In the genomic region with DNA sequence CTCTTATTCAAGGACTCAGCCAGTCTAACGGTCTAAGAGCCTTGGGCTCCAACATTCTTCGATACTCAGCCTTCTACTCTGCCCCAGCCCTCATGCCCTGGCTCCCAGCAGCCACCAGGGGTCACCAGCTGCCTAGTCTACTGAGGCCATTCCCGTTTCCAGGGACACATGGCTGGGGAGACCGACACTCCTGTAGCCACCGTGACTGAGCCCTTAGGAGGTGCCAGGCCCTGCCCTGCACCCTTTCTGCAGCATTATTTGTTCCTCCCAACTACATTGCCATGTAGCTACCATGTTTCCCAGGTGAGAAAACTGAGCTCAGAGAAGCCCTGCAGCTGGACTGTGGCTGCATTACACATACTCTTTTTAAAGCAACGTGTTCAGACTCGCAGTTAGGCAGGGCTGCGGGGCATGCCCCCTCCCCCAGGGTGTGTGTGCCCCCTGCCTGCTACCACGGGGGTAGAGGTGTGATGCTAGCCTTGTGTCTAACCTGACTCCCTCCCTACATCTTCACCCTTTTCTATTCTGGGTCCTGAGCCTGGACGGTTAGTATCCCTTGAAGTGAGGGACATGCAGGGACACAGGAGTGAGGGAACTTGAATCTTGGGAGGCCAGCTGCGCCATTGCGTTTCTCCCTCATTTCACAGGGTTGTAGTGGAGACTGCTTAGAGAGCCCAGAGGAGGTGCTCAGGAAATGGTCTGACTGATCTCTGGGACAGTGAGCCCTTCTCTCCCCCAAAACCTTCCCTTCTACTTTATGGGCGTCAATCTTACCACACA, we compare ENCODE assay signal across 8 cellular contexts. TPM values are rescaled to one million over a fixed set of nuclear protein-coding genes. Genes with fewer than 3 reads are reported as not detected.
A peak's percentile ranks its signal among the peaks of the same experiment; 100 is the strongest.
DNase-seq lines count a peak whose midpoint lies in the region; ATAC-seq and TF ChIP-seq lines count a peak whose summit lies in the region.

No MANE protein-coding gene starts in this region.

- no peak overlapping the region for H3K4me2 ChIP-seq in mesendoderm (ENCODE audit: low read length)

- H3K79me2 ChIP-seq in mesendoderm (ENCODE audit: control insufficient read depth, insufficient read depth, low read length): no peaks in the 10 kb centered on the region

- peak; percentile 27 to 63 (median 46) for DNase-seq in CD4-positive, alpha-beta T cell
- DNase-seq in NCI-H510A (lab: John Stamatoyannopoulos, UW) (peak; percentile 33), mesendoderm (peak; percentile 87)
- peak; percentile 67 to 73 for DNase-seq in activated CD4-positive, alpha-beta T cell treated with anti-CD3 and anti-CD28 coated beads, Interleukin-2, amount 50 U/mL, for 48 hours
- DNase-seq in effector memory CD8-positive, alpha-beta T cell: peak; percentile 34 to 52 (median 40)
- DNase-seq in stimulated activated naive CD8-positive, alpha-beta T cell treated with anti-CD3 and anti-CD28 coated beads, Interleukin-15, amount 100 ng/mL, for 72 hours: peak; percentile 40 to 52

- H2BK5ac ChIP-seq in mesendoderm (ENCODE audit: low read length): no peak overlapping the region

- no peak overlapping the region for H4K8ac ChIP-seq in mesendoderm (ENCODE audit: low read depth, low read length)

- no peak overlapping the region for H3K23ac ChIP-seq in mesendoderm (ENCODE audit: low read length)

- POLR2A ChIA-PET in CD4-positive, alpha-beta T cell (lab: Charles Lee): interaction anchor here (0.7 to 2.7 kb wide), 6 partner anchors 16 to 346 kb away, joined by 3 to 8 read pairs (median 4); partner anchors contain the start of gene FCHSD2

- H3K4me3 Mint-ChIP-seq in CD4-positive, alpha-beta T cell: no peak overlapping the region
- no peak overlapping the region for H3K4me3 Mint-ChIP-seq in effector memory CD8-positive, alpha-beta T cell
- no peak overlapping the region for H3K4me3 Mint-ChIP-seq in stimulated activated naive CD8-positive, alpha-beta T cell treated with anti-CD3 and anti-CD28 coated beads, Interleukin-15, amount 100 ng/mL, for 72 hours

- H2BK120ac ChIP-seq in mesendoderm (ENCODE audit: low read depth, low read length): no peak overlapping the region

- H3K9me3 ChIP-seq in CD4-positive, alpha-beta T cell (ENCODE audit: control insufficient read depth, low read length): no peaks in the 10 kb centered on the region

- H2AK5ac ChIP-seq in mesendoderm (ENCODE audit: low read length): no peak overlapping the region

- ATAC-seq in CD4-positive, alpha-beta T cell (ENCODE audit: poor library complexity): peak; percentile 80
- ATAC-seq in HG02678 (IDR thresholded peaks at IDR 0.05; ENCODE audit: unreplicated experiment) (peak; percentile 47), HG03196 (IDR thresholded peaks at IDR 0.05; ENCODE audit: unreplicated experiment) (no peak)
- ATAC-seq in effector memory CD8-positive, alpha-beta T cell (replicated peaks): peak; percentile 70
- peak; percentile 64 for ATAC-seq in stimulated activated naive CD8-positive, alpha-beta T cell treated with anti-CD3 and anti-CD28 coated beads, Interleukin-15, amount 100 ng/mL, for 72 hours

- intact Hi-C loops in CD4-positive, alpha-beta T cell (cut with DNase I, micrococcal nuclease): loop anchor here (1.0 to 5.0 kb wide), 2 partner anchors 347 to 411 kb away; no protein-coding TSS in a partner anchor

- no peaks in the 10 kb centered on the region for H3K79me1 ChIP-seq in mesendoderm (ENCODE audit: low read length)

- H4K5ac ChIP-seq in mesendoderm (ENCODE audit: low read length): no peak overlapping the region

- H3K27ac Mint-ChIP-seq in CD4-positive, alpha-beta T cell: peak overlapping the region; percentile 79
- peak overlapping the region; percentile 62 to 96 for H3K27ac Mint-ChIP-seq in effector memory CD8-positive, alpha-beta T cell
- H3K27ac Mint-ChIP-seq in stimulated activated naive CD8-positive, alpha-beta T cell treated with anti-CD3 and anti-CD28 coated beads, Interleukin-15, amount 100 ng/mL, for 72 hours: peak overlapping the region in 1 of 2 donors; percentile 27

- no peak overlapping the region for H3K4me3 ChIP-seq in mesendoderm (ENCODE audit: low read length)

- no peaks in the 10 kb centered on the region for H3K4me1 ChIP-seq in mesendoderm (ENCODE audit: control insufficient read depth, low read depth, low read length)

- H3K4ac ChIP-seq in mesendoderm (ENCODE audit: low read depth, low read length): no peak overlapping the region

- H2BK15ac ChIP-seq in mesendoderm (replicated peaks; ENCODE audit: low read depth): no peak overlapping the region

- no peaks in the 10 kb centered on the region for H3K36me3 ChIP-seq in mesendoderm (ENCODE audit: control insufficient read depth, insufficient read depth, low read length)

- no peaks in the 10 kb centered on the region for H3K27me3 Mint-ChIP-seq in CD4-positive, alpha-beta T cell
- no peaks in the 10 kb centered on the region for H3K27me3 Mint-ChIP-seq in effector memory CD8-positive, alpha-beta T cell
- H3K27me3 Mint-ChIP-seq in stimulated activated naive CD8-positive, alpha-beta T cell treated with anti-CD3 and anti-CD28 coated beads, Interleukin-15, amount 100 ng/mL, for 72 hours: no peaks in the 10 kb centered on the region

- TF ChIP-seq CTCF in CD4-positive, alpha-beta T cell (IDR thresholded peaks at IDR 0.05): peak; percentile 81

- no peaks in the 10 kb centered on the region for H3K27me3 ChIP-seq in CD4-positive, alpha-beta T cell (ENCODE audit: control insufficient read depth, insufficient read depth, low read length)
- H3K27me3 ChIP-seq in mesendoderm (ENCODE audit: insufficient read depth, low read length, poor library complexity): no peaks in the 10 kb centered on the region

- peak overlapping the region; percentile 49 for H3K56ac ChIP-seq in mesendoderm (ENCODE audit: low read length)

- no peak overlapping the region for H3K9ac ChIP-seq in mesendoderm (ENCODE audit: low read length)

- H3K18ac ChIP-seq in mesendoderm (ENCODE audit: low read length): no peak overlapping the region

- H3K27ac ChIP-seq in CD4-positive, alpha-beta T cell (ENCODE audit: low read depth, low read length): no peak overlapping the region
- no peak overlapping the region for H3K27ac ChIP-seq in mesendoderm (ENCODE audit: low read depth, low read length)

- no peaks in the 10 kb centered on the region for H3K9me3 Mint-ChIP-seq in CD4-positive, alpha-beta T cell
- no peaks in the 10 kb centered on the region for H3K9me3 Mint-ChIP-seq in effector memory CD8-positive, alpha-beta T cell
- H3K9me3 Mint-ChIP-seq in stimulated activated naive CD8-positive, alpha-beta T cell treated with anti-CD3 and anti-CD28 coated beads, Interleukin-15, amount 100 ng/mL, for 72 hours: no peaks in the 10 kb centered on the region

- CTCF ChIA-PET in CD4-positive, alpha-beta T cell (lab: Charles Lee): interaction anchor here (0.5 to 2.3 kb wide), 12 partner anchors 9 to 411 kb away, joined by 3 to 23 read pairs (median 5); no protein-coding TSS in a partner anchor

- peaks cover 46% of the 10 kb centered on the region for H3K36me3 Mint-ChIP-seq in CD4-positive, alpha-beta T cell (ENCODE audit: low read depth)
- H3K36me3 Mint-ChIP-seq in effector memory CD8-positive, alpha-beta T cell (ENCODE audit: insufficient read depth): peaks cover 40% of the 10 kb centered on the region

- peaks cover 13% of the 10 kb centered on the region for H3K4me1 Mint-ChIP-seq in CD4-positive, alpha-beta T cell (ENCODE audit: low read depth)
- H3K4me1 Mint-ChIP-seq in effector memory CD8-positive, alpha-beta T cell (ENCODE audit: low read depth in 2 of 2): peaks cover 25 to 28% of the 10 kb centered on the region in 2 donors
- H3K4me1 Mint-ChIP-seq in stimulated activated naive CD8-positive, alpha-beta T cell treated with anti-CD3 and anti-CD28 coated beads, Interleukin-15, amount 100 ng/mL, for 72 hours: peaks cover 34% of the 10 kb centered on the region

- WGBS in mesendoderm (ENCODE audit: extremely low coverage, insufficient coverage, low lambda C conversion rate): no CpG with 5 or more reads among the region's 13 CpGs

RNA-seq across cellular contexts. Expression of gene ATG16L2, which starts 17.5 kb away (rescaled TPM):
- total RNA-seq in CD4-positive, alpha-beta T cell: 10 to 100 TPM; 58.3 to 61.6 TPM
- 2.2 TPM for polyA plus RNA-seq in mesendoderm (2013, experiment 1 of 2)
- 2.3 TPM for polyA plus RNA-seq in mesendoderm (2013, experiment 2 of 2)

RNA-seq across cellular contexts. Expression of gene STARD10, which starts 37.9 kb away (rescaled TPM):
- 10 to 100 TPM; 10.5 to 12.9 TPM for total RNA-seq in CD4-positive, alpha-beta T cell
- polyA plus RNA-seq in mesendoderm (2013, experiment 1 of 2): 12.8 TPM
- 13.7 TPM for polyA plus RNA-seq in mesendoderm (2013, experiment 2 of 2)

Comparison
In these comparisons a context has a peak if more than half of its experiments do, and no peak if none do; other contexts are left out.
1. DNase-seq: peak in every context shown above with its lines; median percentile 87 in mesendoderm; 70 in activated CD4-positive, alpha-beta T cell treated with anti-CD3 and anti-CD28 coated beads, Interleukin-2, amount 50 U/mL, for 48 hours; 46 in CD4-positive, alpha-beta T cell; 46 in stimulated activated naive CD8-positive, alpha-beta T cell treated with anti-CD3 and anti-CD28 coated beads, Interleukin-15, amount 100 ng/mL, for 72 hours; 40 in effector memory CD8-positive, alpha-beta T cell; 33 in NCI-H510A.